ENCODE assay signal across 8 cellular contexts in genomic region chr4:149264093-149264733, GRCh38.
DNase-seq lines count a peak whose midpoint lies in the region; ATAC-seq and TF ChIP-seq lines count a peak whose summit lies in the region.

No MANE protein-coding gene starts in this region.

- CTCF ChIA-PET in OCI-LY7 (lab: Charles Lee; ENCODE audit: unreplicated experiment) = no interaction called here

- H2BK5ac ChIP-seq in neuronal stem cell (ENCODE audit: low read length) = no peak overlapping the region

- POLR2A ChIA-PET in OCI-LY7 (lab: Charles Lee) = no interaction called here

- no peak overlapping the region for H3K4me2 ChIP-seq in OCI-LY7 (ENCODE audit: low read length)
- H3K4me2 ChIP-seq in neuronal stem cell (ENCODE audit: insufficient read depth, low read length, poor library complexity, severe bottlenecking) = no peak overlapping the region

- BruUV-seq in OCI-LY7 (replicated peaks; lab: Mats Ljungman, UMichigan) = no TSS peak

- no peak overlapping the region for H2BK120ac ChIP-seq in neuronal stem cell (ENCODE audit: low read depth, low read length)

- H3K9me3 ChIP-seq in OCI-LY7 (ENCODE audit: low read length) (no peaks in the 10 kb centered on the region), neuronal stem cell (replicated peaks in 1 of 2; ENCODE audit: control insufficient read depth in 2 of 2, insufficient read depth in 1 of 2, low read depth in 1 of 2, low read length in 2 of 2) (no peaks in the 10 kb centered on the region), ascending aorta (no peaks in the 10 kb centered on the region)

- no peak overlapping the region for H3K9ac ChIP-seq in neuronal stem cell (ENCODE audit: low read depth, low read length, poor library complexity)

- no peak overlapping the region for H2BK15ac ChIP-seq in neuronal stem cell (ENCODE audit: low read length)

- H4K8ac ChIP-seq in neuronal stem cell (ENCODE audit: low read depth, low read length) = no peak overlapping the region

- no CpG with 5 or more reads among the region's 2 CpGs for WGBS in neuronal stem cell (ENCODE audit: extremely low coverage in 2 of 2, insufficient read length in 2 of 2, insufficient replicate concordance in 1 of 2), 2 donors

- intact Hi-C loops in OCI-LY7 (cut with micrococcal nuclease; ENCODE audit: unreplicated experiment) = loop anchor here (10.0 kb wide), 1 partner anchor 1209 kb away; no protein-coding TSS in a partner anchor
- intact Hi-C loops in dorsolateral prefrontal cortex (cut with DNase I) = no loop called here
- intact Hi-C loops in ascending aorta (cut with DNase I) = no loop called here

- ATAC-seq in GM19395 (IDR thresholded peaks at IDR 0.05; ENCODE audit: unreplicated experiment) (peak; percentile 95), HG03442 (IDR thresholded peaks at IDR 0.05; ENCODE audit: unreplicated experiment) (peak; percentile 92)

- no peak overlapping the region for H4K91ac ChIP-seq in neuronal stem cell (ENCODE audit: low read depth, low read length, poor library complexity)

- H2BK12ac ChIP-seq in neuronal stem cell (ENCODE audit: low read length) = no peak overlapping the region

- H3K79me1 ChIP-seq in neuronal stem cell (ENCODE audit: low read depth, low read length) = no peaks in the 10 kb centered on the region

- H4K20me1 ChIP-seq in OCI-LY7 (ENCODE audit: insufficient read depth, low read length) = no peaks in the 10 kb centered on the region

- no peaks in the 10 kb centered on the region for H3K27me3 ChIP-seq in dorsolateral prefrontal cortex
- no peaks in the 10 kb centered on the region for H3K27me3 ChIP-seq in neuronal stem cell (ENCODE audit: control insufficient read depth in 3 of 3, insufficient read depth in 3 of 3, low read depth in 1 of 3, low read length in 3 of 3)
- no peaks in the 10 kb centered on the region for H3K27me3 ChIP-seq in ascending aorta

- H2AK5ac ChIP-seq in neuronal stem cell (ENCODE audit: low read depth, low read length) = no peak overlapping the region

- no peak overlapping the region for H3K23ac ChIP-seq in neuronal stem cell (ENCODE audit: low read depth, low read length, poor library complexity)

- H3K4me1 ChIP-seq in OCI-LY7 (ENCODE audit: insufficient read depth, low read length, poor library complexity, severe bottlenecking) = no peaks in the 10 kb centered on the region
- H3K4me1 ChIP-seq in neuronal stem cell (ENCODE audit: control insufficient read depth in 2 of 2, insufficient read depth in 1 of 2, low read depth in 1 of 2, low read length in 2 of 2) = no peaks in the 10 kb centered on the region
- no peaks in the 10 kb centered on the region for H3K4me1 ChIP-seq in ascending aorta

- peak; percentile 90 for TF ChIP-seq CTCF in OCI-LY7 (conservative IDR thresholded peaks at IDR 0.05; ENCODE audit: low read length)
- TF ChIP-seq CTCF in dorsolateral prefrontal cortex (IDR thresholded peaks at IDR 0.05 in 54 of 56, conservative IDR thresholded peaks at IDR 0.05 in 2 of 56; ENCODE audit: low read depth in 1 of 56, partially characterized antibody in 56 of 56) = peak in 50 of 56 donors; percentile 13 to 67 (median 42)
- TF ChIP-seq CTCF in ascending aorta (IDR thresholded peaks at IDR 0.05) = peak in 1 of 3 experiments; percentile 42

- no peak overlapping the region for H3K4me3 ChIP-seq in OCI-LY7 (ENCODE audit: low read depth, low read length, poor library complexity, severe bottlenecking)
- H3K4me3 ChIP-seq in dorsolateral prefrontal cortex = no peak overlapping the region
- H3K4me3 ChIP-seq in neuronal stem cell (ENCODE audit: low read length in 2 of 2) = no peak overlapping the region
- no peak overlapping the region for H3K4me3 ChIP-seq in ascending aorta

- H3K9me2 ChIP-seq in OCI-LY7 (ENCODE audit: insufficient read depth, low read length) = no peaks in the 10 kb centered on the region

- H3K4ac ChIP-seq in neuronal stem cell (ENCODE audit: low read length) = no peak overlapping the region

- no peaks in the 10 kb centered on the region for H3K36me3 ChIP-seq in OCI-LY7 (ENCODE audit: insufficient read depth, low read length)
- no peaks in the 10 kb centered on the region for H3K36me3 ChIP-seq in neuronal stem cell (replicated peaks in 1 of 2; ENCODE audit: control insufficient read depth in 2 of 2, insufficient read depth in 2 of 2, low read length in 2 of 2)
- no peaks in the 10 kb centered on the region for H3K36me3 ChIP-seq in ascending aorta

- no peak overlapping the region for H3K14ac ChIP-seq in neuronal stem cell (ENCODE audit: low read length)

- H3K27ac ChIP-seq in OCI-LY7 (ENCODE audit: low read depth, low read length, poor library complexity, severe bottlenecking) (no peak overlapping the region), dorsolateral prefrontal cortex (no peak overlapping the region), neuronal stem cell (replicated peaks; ENCODE audit: low read length) (no peak overlapping the region), ascending aorta (no peak overlapping the region)

- H3K18ac ChIP-seq in neuronal stem cell (ENCODE audit: low read length) = no peak overlapping the region

- no peak overlapping the region for H2AFZ ChIP-seq in OCI-LY7 (ENCODE audit: low read length)
- H2AFZ ChIP-seq in neuronal stem cell (ENCODE audit: low read length) = no peak overlapping the region

- DNase-seq in NCI-H2196 (lab: John Stamatoyannopoulos, UW; ENCODE audit: unreplicated experiment) = peak; percentile 3
- no peak for DNase-seq in NCI-H2196 treated with DMSO at 0.1 percent for 48 hours (lab: John Stamatoyannopoulos, UW; ENCODE audit: unreplicated experiment)
- peak; percentile 61 for DNase-seq in OCI-LY7 (ENCODE audit: low spot score)
- no peak for DNase-seq in dorsolateral prefrontal cortex
- DNase-seq in neuronal stem cell (ENCODE audit: low spot score) = peak; percentile 26
- DNase-seq in ascending aorta (ENCODE audit: low spot score in 2 of 2) = no peak

- no peaks in the 10 kb centered on the region for H3K79me2 ChIP-seq in OCI-LY7 (ENCODE audit: insufficient read depth, low read depth, low read length)

Comparison
In these comparisons a context has a peak if more than half of its experiments do, and no peak if none do; other contexts are left out.
1. DNase-seq: peak in NCI-H2196 (single experiment), OCI-LY7 (single experiment) and neuronal stem cell (single experiment); none in NCI-H2196 treated with DMSO at 0.1 percent for 48 hours (single experiment), dorsolateral prefrontal cortex (0 of 10) and ascending aorta (0 of 2).